ENCODE assay signal across 17 cellular contexts in the genomic region with DNA sequence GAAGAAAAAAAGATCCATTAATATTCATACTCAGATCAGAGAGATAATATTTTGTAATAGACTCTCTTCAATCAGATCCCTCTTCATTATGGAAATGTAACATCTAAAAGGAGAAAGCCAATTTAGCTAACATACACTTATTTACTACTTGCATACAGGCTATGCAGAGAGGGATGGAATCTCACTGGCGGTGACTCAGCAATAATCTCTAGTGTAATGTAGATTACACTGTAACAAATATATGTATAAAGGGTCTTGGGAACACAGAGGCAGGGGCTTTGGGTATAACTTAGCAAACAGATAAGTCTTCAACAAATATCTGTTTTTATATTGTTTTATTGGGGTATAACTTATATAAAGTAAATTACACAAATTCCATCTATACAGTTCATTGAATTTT.
DNase-seq lines count a peak whose midpoint lies in the region; ATAC-seq and TF ChIP-seq lines count a peak whose summit lies in the region.
"Had no signal": no experiment of that assay in that cellular context is flagged by ENCODE, and none has a peak within 500 bp of the region (broad histone marks: within the 10 kb centered on the region; RNA-seq: fewer than 3 reads in every experiment).

No MANE protein-coding gene starts in this region.

- H3K36me3 ChIP-seq in SK-N-SH (replicated peaks in 1 of 2; ENCODE audit: control insufficient read depth in 1 of 2, insufficient read depth in 2 of 2, low read length in 1 of 2) (no peaks in the 10 kb centered on the region), SJSA1 (no peaks in the 10 kb centered on the region), fibroblast of lung (ENCODE audit: control insufficient read depth, insufficient read depth, low read length) (no peaks in the 10 kb centered on the region), smooth muscle cell (ENCODE audit: low read depth) (no peaks in the 10 kb centered on the region), ovary (no peaks in the 10 kb centered on the region)
- H3K36me3 ChIP-seq: colonic mucosa, MG63 had no signal

- H3K4me3 ChIP-seq in SK-N-SH (ENCODE audit: low read depth in 2 of 2, low read length in 1 of 2) (no peak overlapping the region), SJSA1 (no peak overlapping the region), fibroblast of lung (replicated peaks in 1 of 4; ENCODE audit: control extremely low read depth in 1 of 4, insufficient read depth in 1 of 4, low read depth in 3 of 4, low read length in 4 of 4) (no peak overlapping the region), smooth muscle cell (no peak overlapping the region), ovary (no peak overlapping the region)
- H3K4me3 ChIP-seq: colonic mucosa, lower lobe of right lung, MG63 had no signal

- H3K79me2 ChIP-seq in SK-N-SH (ENCODE audit: insufficient read depth): no peaks in the 10 kb centered on the region
- no peaks in the 10 kb centered on the region for H3K79me2 ChIP-seq in fibroblast of lung (ENCODE audit: control insufficient read depth, insufficient read depth, low read length)
- H3K79me2 ChIP-seq in smooth muscle cell (ENCODE audit: low read depth): no peaks in the 10 kb centered on the region

- H3K4me2 ChIP-seq in SK-N-SH (no peak overlapping the region), fibroblast of lung (ENCODE audit: extremely low read depth, insufficient read depth, low read length) (no peak overlapping the region), smooth muscle cell (peak overlapping the region; percentile 60)

- WGBS in SK-N-SH (ENCODE audit: low lambda C conversion rate): 100% methylated on average over 1 of the region's 1 CpG
- WGBS in smooth muscle cell (ENCODE audit: low lambda C conversion rate): 45% methylated on average over 1 of the region's 1 CpG
- WGBS in ovary, 3 donors: 90 to 92% (median 92%) methylated on average over 1 of the region's 1 CpG

- CTCF ChIA-PET in SK-N-SH (lab: Yijun Ruan, JAX): interaction anchor here (1.1 to 1.2 kb wide), 2 partner anchors 9 to 82 kb away, joined by 3 read pairs; no protein-coding TSS in a partner anchor

- H3K9me3 ChIP-seq in SK-N-SH (no peaks in the 10 kb centered on the region), SJSA1 (replicated peaks) (no peaks in the 10 kb centered on the region), fibroblast of lung (ENCODE audit: control insufficient read depth, insufficient read depth, low read depth, low read length) (no peaks in the 10 kb centered on the region), smooth muscle cell (replicated peaks; ENCODE audit: low read depth) (no peaks in the 10 kb centered on the region), ovary (no peaks in the 10 kb centered on the region)
- H3K9me3 ChIP-seq: colonic mucosa, lower lobe of right lung, MG63 had no signal

- POLR2A ChIA-PET in SK-N-SH (lab: Yijun Ruan, JAX): no interaction called here

- peaks cover 7% of the 10 kb centered on the region for H3F3A ChIP-seq in SK-N-SH (replicated peaks; ENCODE audit: insufficient read depth)
- H3F3A ChIP-seq in smooth muscle cell (ENCODE audit: low read depth): peaks cover 22% of the 10 kb centered on the region

- H4K20me1 ChIP-seq in SK-N-SH (ENCODE audit: insufficient read depth) (no peaks in the 10 kb centered on the region), fibroblast of lung (ENCODE audit: control insufficient read depth, extremely low read depth, insufficient read depth, low read length) (no peaks in the 10 kb centered on the region), smooth muscle cell (ENCODE audit: low read depth) (no peaks in the 10 kb centered on the region)

- no peak for TF ChIP-seq POLR2A in ovary (IDR thresholded peaks at IDR 0.05)

- TF ChIP-seq CTCF in SK-N-SH (IDR thresholded peaks at IDR 0.05): no peak
- TF ChIP-seq CTCF in fibroblast of lung (conservative IDR thresholded peaks at IDR 0.05 in 1 of 2, IDR thresholded peaks at IDR 0.05 in 1 of 2; ENCODE audit: low read depth in 1 of 2, low read length in 2 of 2): no peak
- no peak for TF ChIP-seq CTCF in smooth muscle cell (IDR thresholded peaks at IDR 0.05; ENCODE audit: borderline replicate concordance, insufficient read depth, poor library complexity, severe bottlenecking)
- TF ChIP-seq CTCF in ovary (IDR thresholded peaks at IDR 0.05): no peak

- H2AFZ ChIP-seq in SK-N-SH (ENCODE audit: low read depth) (no peak overlapping the region), fibroblast of lung (ENCODE audit: low read length) (no peak overlapping the region), smooth muscle cell (ENCODE audit: low read depth) (no peak overlapping the region)

- H3K27me3 ChIP-seq in SK-N-SH (ENCODE audit: insufficient read depth) (no peaks in the 10 kb centered on the region), SJSA1 (replicated peaks) (no peaks in the 10 kb centered on the region), fibroblast of lung (ENCODE audit: control insufficient read depth, insufficient read depth, low read length) (no peaks in the 10 kb centered on the region), smooth muscle cell (ENCODE audit: low read depth) (no peaks in the 10 kb centered on the region), ovary (no peaks in the 10 kb centered on the region)
- H3K27me3 ChIP-seq: colonic mucosa, MG63 had no signal

- TF ChIP-seq RAD21 in SK-N-SH (IDR thresholded peaks at IDR 0.05; ENCODE audit: low read length): no peak

- peak; percentile 43; the same call in 2 of the 3 replicates for ATAC-seq in SK-N-SH treated with all-trans-retinoic acid at 6 μM for 48 hours
- ATAC-seq in GM21423 (IDR thresholded peaks at IDR 0.05; ENCODE audit: unreplicated experiment): no peak

- no peaks in the 10 kb centered on the region for H3K9me2 ChIP-seq in SK-N-SH

- H3K27ac ChIP-seq in SK-N-SH (ENCODE audit: low read depth in 2 of 2, low read length in 1 of 2) (no peak overlapping the region), SJSA1 (peak overlapping the region; percentile 26; the same call in 1 of the 2 replicates), fibroblast of lung (ENCODE audit: insufficient read depth, low read length) (no peak overlapping the region), smooth muscle cell (ENCODE audit: low read depth) (peak overlapping the region; percentile 68), ovary (no peak overlapping the region)
- H3K27ac ChIP-seq: colonic mucosa, lower lobe of right lung had no signal

- TF ChIP-seq EP300 in SK-N-SH (IDR thresholded peaks at IDR 0.05; ENCODE audit: borderline replicate concordance in 1 of 2, low read depth in 1 of 2, low read length in 1 of 2): no peak
- TF ChIP-seq EP300 in ovary (IDR thresholded peaks at IDR 0.05): no peak

- no peak for DNase-seq in SK-N-SH
- no peak for DNase-seq in SJSA1 (ENCODE audit: low read depth in 1 of 2, low spot score in 2 of 2)
- DNase-seq in fibroblast of lung (ENCODE audit: low read depth in 2 of 2): peak; percentile 16 to 36
- DNase-seq in smooth muscle cell (lab: John Stamatoyannopoulos, UW; ENCODE audit: unreplicated experiment): no peak
- no peak for DNase-seq in activated gamma-delta T cell treated with Interleukin-2 at 50 U/mL for 16 hours
- DNase-seq in ovary: no peak
- DNase-seq: activated CD4-positive, CD25-positive, alpha-beta regulatory T cell; activated CD8-positive, alpha-beta memory T cell treated with anti-CD3 and anti-CD28 coated beads for 24 hours; amniotic stem cell; colonic mucosa; GF-D8; lower lobe of right lung; MG63; NCI-H1694 treated with DMSO at 0.1 percent for 48 hours; nephron progenitor cell had no signal

- intact Hi-C loops in ovary (cut with DNase I): no loop called here

- peaks cover 0 to 6% of the 10 kb centered on the region in 2 experiments; a peak in 1 of 4 replicates for H3K4me1 ChIP-seq in SK-N-SH (ENCODE audit: control insufficient read depth in 1 of 2, insufficient read depth in 2 of 2, low read depth in 1 of 2, low read length in 1 of 2)
- peaks cover 26% of the 10 kb centered on the region for H3K4me1 ChIP-seq in SJSA1 (replicated peaks)
- H3K4me1 ChIP-seq in fibroblast of lung (ENCODE audit: control insufficient read depth, extremely low read depth, insufficient read depth, low read length): no peaks in the 10 kb centered on the region
- H3K4me1 ChIP-seq in smooth muscle cell (ENCODE audit: low read depth): peaks cover 20% of the 10 kb centered on the region
- H3K4me1 ChIP-seq in ovary (ENCODE audit: insufficient read depth): no peaks in the 10 kb centered on the region
- H3K4me1 ChIP-seq: colonic mucosa had no signal

- no peak overlapping the region for H3K9ac ChIP-seq in SK-N-SH
- no peak overlapping the region for H3K9ac ChIP-seq in fibroblast of lung (ENCODE audit: insufficient read depth, low read length)
- no peak overlapping the region for H3K9ac ChIP-seq in smooth muscle cell (ENCODE audit: low read depth)

TF ChIP-seq in SK-N-SH treated with all-trans-retinoic acid at 6 μM for 48 hours, 23 proteins besides CTCF, POLR2A, EP300 and RAD21 (continues in another document):
- no peak for TF ChIP-seq TCF4 (CRISPR knock-in tag; IDR thresholded peaks at IDR 0.05; ENCODE audit: borderline replicate concordance)
- TF ChIP-seq ZNF565 (CRISPR knock-in tag; conservative IDR thresholded peaks at IDR 0.05; ENCODE audit: low read depth): no peak
- TF ChIP-seq ZNF8 (CRISPR knock-in tag; IDR thresholded peaks at IDR 0.05): no peak
- no peak for TF ChIP-seq RARB (CRISPR knock-in tag; IDR thresholded peaks at IDR 0.05)

TF ChIP-seq in SK-N-SH, 30 proteins besides CTCF, POLR2A, EP300 and RAD21:
- TF ChIP-seq RFX5 (IDR thresholded peaks at IDR 0.05; ENCODE audit: low read length) (no peak), FOXJ3 (CRISPR knock-in tag; IDR thresholded peaks at IDR 0.05) (no peak), MEF2A (IDR thresholded peaks at IDR 0.05; ENCODE audit: borderline replicate concordance, low read depth) (no peak)
- TF ChIP-seq, protein P1, sequence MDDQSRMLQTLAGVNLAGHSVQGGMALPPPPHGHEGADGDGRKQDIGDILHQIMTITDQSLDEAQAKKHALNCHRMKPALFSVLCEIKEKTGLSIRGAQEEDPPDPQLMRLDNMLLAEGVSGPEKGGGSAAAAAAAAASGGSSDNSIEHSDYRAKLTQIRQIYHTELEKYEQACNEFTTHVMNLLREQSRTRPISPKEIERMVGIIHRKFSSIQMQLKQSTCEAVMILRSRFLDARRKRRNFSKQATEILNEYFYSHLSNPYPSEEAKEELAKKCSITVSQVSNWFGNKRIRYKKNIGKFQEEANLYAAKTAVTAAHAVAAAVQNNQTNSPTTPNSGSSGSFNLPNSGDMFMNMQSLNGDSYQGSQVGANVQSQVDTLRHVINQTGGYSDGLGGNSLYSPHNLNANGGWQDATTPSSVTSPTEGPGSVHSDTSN (IDR thresholded peaks at IDR 0.05): no peak
- TF ChIP-seq, protein P2, sequence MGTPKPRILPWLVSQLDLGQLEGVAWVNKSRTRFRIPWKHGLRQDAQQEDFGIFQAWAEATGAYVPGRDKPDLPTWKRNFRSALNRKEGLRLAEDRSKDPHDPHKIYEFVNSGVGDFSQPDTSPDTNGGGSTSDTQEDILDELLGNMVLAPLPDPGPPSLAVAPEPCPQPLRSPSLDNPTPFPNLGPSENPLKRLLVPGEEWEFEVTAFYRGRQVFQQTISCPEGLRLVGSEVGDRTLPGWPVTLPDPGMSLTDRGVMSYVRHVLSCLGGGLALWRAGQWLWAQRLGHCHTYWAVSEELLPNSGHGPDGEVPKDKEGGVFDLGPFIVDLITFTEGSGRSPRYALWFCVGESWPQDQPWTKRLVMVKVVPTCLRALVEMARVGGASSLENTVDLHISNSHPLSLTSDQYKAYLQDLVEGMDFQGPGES (IDR thresholded peaks at IDR 0.05; ENCODE audit: low read depth, low read length): no peak
TF ChIP-seq in SK-N-SH: peak in this region for 0.

Comparison
In these comparisons a context has a peak if more than half of its experiments do, and no peak if none do; other contexts are left out.
1. DNase-seq: peak in fibroblast of lung (2 of 2); none in SK-N-SH (single experiment), SJSA1 (0 of 2), smooth muscle cell (single experiment), activated gamma-delta T cell treated with Interleukin-2 at 50 U/mL for 16 hours (single experiment) and ovary (0 of 5).
2. H3K27ac ChIP-seq: peak in SJSA1 (single experiment) and smooth muscle cell (single experiment); none in SK-N-SH (0 of 2), fibroblast of lung (single experiment) and ovary (0 of 2).